28 cellular contexts compared by ENCODE assay signal in the genomic region with DNA sequence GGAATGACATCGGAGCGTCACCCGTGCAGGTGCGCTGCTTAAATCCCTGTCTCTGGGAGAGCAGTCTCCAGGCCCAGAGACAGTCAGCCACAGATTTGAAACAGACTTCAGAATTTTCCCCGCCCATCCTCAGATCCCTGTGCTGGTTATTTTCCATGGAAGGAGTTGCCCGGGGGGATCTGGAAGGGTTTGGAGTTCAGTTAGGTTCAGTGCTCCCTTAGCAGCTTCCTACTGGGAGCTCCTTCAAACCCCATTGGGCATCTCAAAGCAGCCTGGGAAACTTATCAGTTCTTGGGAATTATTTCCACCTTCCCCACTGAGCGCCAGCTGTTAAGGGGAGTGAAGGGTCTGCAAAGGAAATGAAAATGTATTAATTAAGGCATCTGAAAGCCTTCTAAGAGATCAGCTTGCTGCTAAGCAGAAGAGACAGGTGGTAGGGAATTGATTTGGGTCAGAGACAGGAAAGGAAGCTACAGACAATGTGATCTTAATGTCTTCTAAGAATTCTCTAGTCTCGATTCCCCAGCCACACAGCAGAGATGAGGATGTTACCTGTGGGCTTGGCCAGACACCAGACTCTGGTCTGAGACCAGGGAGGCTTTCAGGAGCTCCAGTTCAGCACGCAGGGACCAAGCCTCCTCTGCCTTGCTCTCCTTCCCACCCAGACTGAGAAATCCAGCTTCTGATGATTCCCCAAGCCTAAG.
DNase-seq lines count a peak whose midpoint lies in the region; ATAC-seq and TF ChIP-seq lines count a peak whose summit lies in the region.
"Had no signal": no experiment of that assay in that cellular context is flagged by ENCODE, and none has a peak within 500 bp of the region (broad histone marks: within the 10 kb centered on the region; RNA-seq: fewer than 3 reads in every experiment).

No MANE protein-coding gene starts in this region.

- DNase-seq in DMS 273 (lab: John Stamatoyannopoulos, UW; ENCODE audit: unreplicated experiment) = peak; percentile 10
- no peak for DNase-seq in DMS 273 treated with DMSO at 0.1 percent for 48 hours (lab: John Stamatoyannopoulos, UW)
- DNase-seq in WERI-Rb-1 = peak; percentile 91
- DNase-seq in retina = peak; percentile 46
- no peak for DNase-seq in activated T-helper 2 cell treated with anti-CD3 and anti-CD28 coated beads, Interferon-gamma antibody, Interleukin-2, Interleukin-4, amounts not matched to agents 10 μg/mL and 5 μg/mL and 100 μg/mL, durations not matched to agents 14 hours and 24 hours and 36 hours (ENCODE audit: low spot score)
- no peak for DNase-seq in medulla oblongata (ENCODE audit: extremely low spot score)
- DNase-seq in 8988T = no peak
- DNase-seq: activated CD4-positive, alpha-beta T cell treated with anti-CD3 and anti-CD28 coated beads, Interleukin-2, amount 50 U/mL, for 1 hour; CD4-positive, CD25-positive, alpha-beta regulatory T cell; kidney glomerular epithelial cell; NCI-H1092 treated with DMSO at 0.1 percent for 48 hours; NCI-H1930; NCI-H446; NK-92 treated with Interleukin-12 subunit alpha and Interleukin-12 subunit beta, amount 100 ng/mL, for 24 hours; SHP77 treated with DMSO at 0.1 percent for 48 hours; sigmoid colon; stimulated activated CD4-positive, alpha-beta T cell treated with anti-CD3 and anti-CD28 coated beads, Interleukin-15, amount 100 ng/mL, for 24 hours; T-helper 9 cell; thyroid gland had no signal

- no peak overlapping the region for H3K4me3 Mint-ChIP-seq in activated T-helper 2 cell treated with anti-CD3 and anti-CD28 coated beads, Interferon-gamma antibody, Interleukin-2, Interleukin-4, amounts not matched to agents 10 μg/mL and 5 μg/mL and 100 μg/mL, durations not matched to agents 14 hours and 24 hours and 36 hours (ENCODE audit: low read depth)
- H3K4me3 Mint-ChIP-seq: activated naive CD4-positive, alpha-beta T cell treated with anti-CD3 and anti-CD28 coated beads, Interleukin-2, amount 50 U/mL, for 24 hours; activated T-helper 1 cell treated with anti-CD3 and anti-CD28 coated beads, Interleukin-12 subunit alpha, Interleukin-12 subunit beta, Interleukin-2, Interleukin-4 antibody, amounts not matched to agents 30 ng/mL and 10 ng/mL and 1 ng/mL, durations not matched to agents 14 hours and 24 hours and 36 hours; CD4-positive, CD25-positive, alpha-beta regulatory T cell; dendritic cell treated with granulocyte-macrophage colony-stimulating factor and Interleukin-4, amounts not matched to agents 40 ng/mL and 50 ng/mL, for 4 days; stimulated activated naive CD8-positive, alpha-beta T cell treated with anti-CD3 and anti-CD28 coated beads, Interleukin-15, Interleukin-2, amounts not matched to agents 100 ng/mL and 50 ng/mL, for 24 hours had no signal

- peak overlapping the region; percentile 18 for H3K4me3 ChIP-seq in WERI-Rb-1 (ENCODE audit: low read depth, low read length)
- H3K4me3 ChIP-seq: sigmoid colon, thyroid gland had no signal

- H3K27ac Mint-ChIP-seq in activated T-helper 2 cell treated with anti-CD3 and anti-CD28 coated beads, Interferon-gamma antibody, Interleukin-2, Interleukin-4, amounts not matched to agents 10 μg/mL and 5 μg/mL and 100 μg/mL, durations not matched to agents 14 hours and 24 hours and 36 hours = no peak overlapping the region
- H3K27ac Mint-ChIP-seq: activated naive CD4-positive, alpha-beta T cell treated with anti-CD3 and anti-CD28 coated beads, Interleukin-2, amount 50 U/mL, for 24 hours; activated T-helper 1 cell treated with anti-CD3 and anti-CD28 coated beads, Interleukin-12 subunit alpha, Interleukin-12 subunit beta, Interleukin-2, Interleukin-4 antibody, amounts not matched to agents 30 ng/mL and 10 ng/mL and 1 ng/mL, durations not matched to agents 14 hours and 24 hours and 36 hours; dendritic cell treated with granulocyte-macrophage colony-stimulating factor and Interleukin-4, amounts not matched to agents 40 ng/mL and 50 ng/mL, for 4 days; progenitor cell of endocrine pancreas; stimulated activated naive CD8-positive, alpha-beta T cell treated with anti-CD3 and anti-CD28 coated beads, Interleukin-15, Interleukin-2, amounts not matched to agents 100 ng/mL and 50 ng/mL, for 24 hours had no signal

- no peaks in the 10 kb centered on the region for H3K9me3 Mint-ChIP-seq in activated T-helper 2 cell treated with anti-CD3 and anti-CD28 coated beads, Interferon-gamma antibody, Interleukin-2, Interleukin-4, amounts not matched to agents 10 μg/mL and 5 μg/mL and 100 μg/mL, durations not matched to agents 14 hours and 24 hours and 36 hours
- H3K9me3 Mint-ChIP-seq: activated naive CD4-positive, alpha-beta T cell treated with anti-CD3 and anti-CD28 coated beads, Interleukin-2, amount 50 U/mL, for 24 hours; activated T-helper 1 cell treated with anti-CD3 and anti-CD28 coated beads, Interleukin-12 subunit alpha, Interleukin-12 subunit beta, Interleukin-2, Interleukin-4 antibody, amounts not matched to agents 30 ng/mL and 10 ng/mL and 1 ng/mL, durations not matched to agents 14 hours and 24 hours and 36 hours; CD4-positive, CD25-positive, alpha-beta regulatory T cell; dendritic cell treated with granulocyte-macrophage colony-stimulating factor and Interleukin-4, amounts not matched to agents 40 ng/mL and 50 ng/mL, for 4 days; stimulated activated naive CD8-positive, alpha-beta T cell treated with anti-CD3 and anti-CD28 coated beads, Interleukin-15, Interleukin-2, amounts not matched to agents 100 ng/mL and 50 ng/mL, for 24 hours had no signal

- no peaks in the 10 kb centered on the region for H3K27me3 Mint-ChIP-seq in activated T-helper 2 cell treated with anti-CD3 and anti-CD28 coated beads, Interferon-gamma antibody, Interleukin-2, Interleukin-4, amounts not matched to agents 10 μg/mL and 5 μg/mL and 100 μg/mL, durations not matched to agents 14 hours and 24 hours and 36 hours (ENCODE audit: low read depth)
- H3K27me3 Mint-ChIP-seq: stimulated activated naive CD8-positive, alpha-beta T cell treated with anti-CD3 and anti-CD28 coated beads, Interleukin-15, Interleukin-2, amounts not matched to agents 100 ng/mL and 50 ng/mL, for 24 hours had no signal

- no peaks in the 10 kb centered on the region for H3K36me3 ChIP-seq in WERI-Rb-1
- H3K36me3 ChIP-seq: neutrophil, sigmoid colon, thyroid gland had no signal

- H3K4me1 Mint-ChIP-seq in activated T-helper 2 cell treated with anti-CD3 and anti-CD28 coated beads, Interferon-gamma antibody, Interleukin-2, Interleukin-4, amounts not matched to agents 10 μg/mL and 5 μg/mL and 100 μg/mL, durations not matched to agents 14 hours and 24 hours and 36 hours (ENCODE audit: low read depth) = no peaks in the 10 kb centered on the region
- H3K4me1 Mint-ChIP-seq: activated naive CD4-positive, alpha-beta T cell treated with anti-CD3 and anti-CD28 coated beads, Interleukin-2, amount 50 U/mL, for 24 hours; CD4-positive, CD25-positive, alpha-beta regulatory T cell had no signal

- H3K36me3 Mint-ChIP-seq in activated T-helper 2 cell treated with anti-CD3 and anti-CD28 coated beads, Interferon-gamma antibody, Interleukin-2, Interleukin-4, amounts not matched to agents 10 μg/mL and 5 μg/mL and 100 μg/mL, durations not matched to agents 14 hours and 24 hours and 36 hours (ENCODE audit: low read depth) = no peaks in the 10 kb centered on the region
- H3K36me3 Mint-ChIP-seq: activated naive CD4-positive, alpha-beta T cell treated with anti-CD3 and anti-CD28 coated beads, Interleukin-2, amount 50 U/mL, for 24 hours; CD4-positive, CD25-positive, alpha-beta regulatory T cell had no signal

- no peak for TF ChIP-seq CTCF in WERI-Rb-1 (IDR thresholded peaks at IDR 0.05; ENCODE audit: low read depth, low read length)

- peak; percentile 27 for ATAC-seq in HG03280 (IDR thresholded peaks at IDR 0.05; ENCODE audit: unreplicated experiment)

- no peaks in the 10 kb centered on the region for H3K9me3 ChIP-seq in WERI-Rb-1 (ENCODE audit: severe bottlenecking)
- H3K9me3 ChIP-seq: neutrophil, sigmoid colon, thyroid gland had no signal

- intact Hi-C loops in activated T-helper 2 cell treated with anti-CD3 and anti-CD28 coated beads, Interferon-gamma antibody, Interleukin-2, Interleukin-4, amounts not matched to agents 10 μg/mL and 5 μg/mL and 100 μg/mL, durations not matched to agents 14 hours and 24 hours and 36 hours (cut with micrococcal nuclease) = no loop called here

- H3K27ac ChIP-seq in WERI-Rb-1 = peak overlapping the region; percentile 91
- H3K27ac ChIP-seq: 22Rv1, HL-60, neutrophil, sigmoid colon, thyroid gland had no signal

- no peaks in the 10 kb centered on the region for H3K27me3 ChIP-seq in WERI-Rb-1 (ENCODE audit: insufficient read depth, low read depth, severe bottlenecking)
- H3K27me3 ChIP-seq: sigmoid colon, thyroid gland had no signal

Comparison
In these comparisons a context has a peak if more than half of its experiments do, and no peak if none do; other contexts are left out.
1. DNase-seq: peak in DMS 273 (single experiment), WERI-Rb-1 (single experiment) and retina (single experiment); none in DMS 273 treated with DMSO at 0.1 percent for 48 hours (single experiment), activated T-helper 2 cell treated with anti-CD3 and anti-CD28 coated beads, Interferon-gamma antibody, Interleukin-2, Interleukin-4, amounts not matched to agents 10 μg/mL and 5 μg/mL and 100 μg/mL, durations not matched to agents 14 hours and 24 hours and 36 hours (single experiment), medulla oblongata (single experiment) and 8988T (single experiment).